ENCODE assay signal across 20 cellular contexts in genomic region chr4:4302001-4302400, GRCh38.
"Had no signal": no experiment of that assay in that cellular context is flagged by ENCODE, and none has a peak within 500 bp of the region (broad histone marks: within the 10 kb centered on the region; RNA-seq: fewer than 3 reads in every experiment).

No MANE protein-coding gene starts in this region.

- H3K4me3 ChIP-seq: breast epithelium, MG63, SJCRH30 had no signal

- H3K4me1 ChIP-seq: breast epithelium, SJCRH30 had no signal

- H3K9me3 ChIP-seq: breast epithelium, MG63, SJCRH30, SK-N-SH had no signal

- H3K36me3 ChIP-seq: breast epithelium, MG63 had no signal

- H3K9ac ChIP-seq: SK-N-SH had no signal

- H3K27me3 ChIP-seq: breast epithelium, MG63, SJCRH30 had no signal

- DNase-seq: activated CD4-positive, alpha-beta memory T cell treated with anti-CD3 and anti-CD28 coated beads for 36 hours; activated CD4-positive, alpha-beta T cell treated with anti-CD3 and anti-CD28 coated beads, Interleukin-2, amount 10 ng/mL, durations not matched to agents 7 days and 5 days; activated CD4-positive, CD25-positive, alpha-beta regulatory T cell; activated T-cell treated with anti-CD3 and anti-CD28 coated beads, Interleukin-2, amount 50 U/mL, for 1 hour; aorta; MG63; MV-4-11; NCI-H1105; NCI-H1436; NCI-H1694 treated with DMSO at 0.1 percent for 48 hours; NCI-H2029 treated with DMSO at 0.1 percent for 48 hours; NCI-H345; NCI-H510A; NCI-H526 treated with DMSO at 0.1 percent for 48 hours; NCI-H82; SJCRH30; SK-N-SH; T-helper 1 cell had no signal

- H3K27ac ChIP-seq: breast epithelium, SJCRH30, VCaP had no signal

- H3K4me2 ChIP-seq: SK-N-SH had no signal
